In the genomic region with DNA sequence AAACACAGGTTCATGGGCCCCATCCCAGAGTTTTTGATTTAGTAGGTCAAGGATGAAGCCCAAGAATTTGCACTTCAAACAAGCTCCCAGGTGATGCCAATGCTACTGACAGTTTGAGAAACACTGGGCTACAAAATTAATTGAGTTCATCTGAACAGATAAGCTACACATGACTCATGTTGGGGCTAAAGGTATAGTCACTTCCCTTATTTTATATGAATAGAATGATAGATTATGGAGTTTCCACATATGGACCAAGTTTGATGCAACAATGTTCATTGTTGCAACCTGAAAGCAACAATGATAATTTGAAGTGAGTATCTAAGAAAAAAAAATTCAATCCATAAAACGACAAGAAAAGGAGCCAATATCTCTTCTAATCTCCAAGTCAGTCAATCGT, we compare ENCODE assay signal across 20 cellular contexts.
"Had no signal": no experiment of that assay in that cellular context is flagged by ENCODE, and none has a peak within 500 bp of the region (broad histone marks: within the 10 kb centered on the region; RNA-seq: fewer than 3 reads in every experiment).

No MANE protein-coding gene starts in this region.

- H3K36me3 ChIP-seq: gastrocnemius medialis, lower lobe of right lung, neutrophil, pancreas, right atrium auricular region, sigmoid colon, spleen, thoracic aorta, tibial nerve, upper lobe of left lung had no signal

- FAIRE-seq: endothelial cell of umbilical vein, keratinocyte, urothelium cell line had no signal

- H3K9me3 ChIP-seq: gastrocnemius medialis, lower lobe of right lung, neutrophil, pancreas, right atrium auricular region, sigmoid colon, spleen, thoracic aorta, tibial nerve, upper lobe of left lung had no signal

- H3K4me1 ChIP-seq: lower lobe of right lung, right atrium auricular region, sigmoid colon, spleen, tibial nerve, upper lobe of left lung had no signal

- H3K27ac ChIP-seq: coronary artery, lower lobe of right lung, neutrophil, pancreas, right atrium auricular region, sigmoid colon, spleen, thoracic aorta, tibial nerve, upper lobe of left lung had no signal

- H3K4me3 ChIP-seq: coronary artery, gastrocnemius medialis, lower lobe of right lung, pancreas, right atrium auricular region, sigmoid colon, spleen, thoracic aorta, tibial nerve, upper lobe of left lung had no signal

- H3K27me3 ChIP-seq: gastrocnemius medialis, neutrophil, pancreas, right atrium auricular region, sigmoid colon, spleen, tibial nerve, upper lobe of left lung had no signal

- ATAC-seq: gastrocnemius medialis; left ventricle myocardium superior; lower lobe of right lung; natural killer cell; pancreas; stimulated activated naive B cell treated with anti-CD40 and anti-IgM and Interleukin-4, amounts not matched to agents 10 μg/mL and 1 μg/mL and 100 μg/mL, for 72 hours had no signal

- DNase-seq: dermis blood vessel endothelial cell; effector memory CD4-positive, alpha-beta T cell; gastrocnemius medialis; head of caudate nucleus; left ventricle myocardium superior; lower lobe of right lung; natural killer cell; pancreas; sigmoid colon; spleen; stimulated activated naive B cell treated with anti-CD40 and anti-IgM and Interleukin-4, amounts not matched to agents 10 μg/mL and 1 μg/mL and 100 μg/mL, for 72 hours; upper lobe of left lung had no signal
